Comparison of ENCODE assay signal across 15 cellular contexts in genomic region chr11:12744831-12745502, GRCh38.
DNase-seq lines count a peak whose midpoint lies in the region; ATAC-seq and TF ChIP-seq lines count a peak whose summit lies in the region.
"Had no signal": no experiment of that assay in that cellular context is flagged by ENCODE, and none has a peak within 500 bp of the region (broad histone marks: within the 10 kb centered on the region; RNA-seq: fewer than 3 reads in every experiment).

No MANE protein-coding gene starts in this region.

- H3K36me3 Mint-ChIP-seq in chondrocyte (ENCODE audit: low read depth) = no peaks in the 10 kb centered on the region
- no peaks in the 10 kb centered on the region for H3K36me3 Mint-ChIP-seq in activated T-cell treated with anti-CD3 and anti-CD28 coated beads, Interleukin-2, amount 50 U/mL, for 24 hours (ENCODE audit: low read depth)

- H3K9me3 ChIP-seq in mesodermal cell (ENCODE audit: control insufficient read depth, low read length) = no peaks in the 10 kb centered on the region

- WGBS in mesodermal cell (ENCODE audit: insufficient coverage in 2 of 2), 2 experiments = 64 to 74% methylated on average over 7 to 8 of the region's 10 CpGs

- H3K9me3 Mint-ChIP-seq in chondrocyte (ENCODE audit: low read depth) = no peaks in the 10 kb centered on the region
- H3K9me3 Mint-ChIP-seq in activated T-cell treated with anti-CD3 and anti-CD28 coated beads, Interleukin-2, amount 50 U/mL, for 24 hours = peaks cover 4% of the 10 kb centered on the region
- H3K9me3 Mint-ChIP-seq: neural crest cell; stimulated activated naive CD8-positive, alpha-beta T cell treated with anti-CD3 and anti-CD28 coated beads, Interleukin-15, Interleukin-2, amounts not matched to agents 100 ng/mL and 50 ng/mL, for 24 hours had no signal

- H3K27ac ChIP-seq in mesodermal cell (ENCODE audit: low read depth, low read length, severe bottlenecking) = peak overlapping the region; percentile 24
- H3K27ac ChIP-seq: HL-60 had no signal

- peaks cover 35% of the 10 kb centered on the region for H3K4me1 ChIP-seq in mesodermal cell (ENCODE audit: control insufficient read depth, insufficient read depth, low read length, poor library complexity, severe bottlenecking)

- peak; percentile 87 for ATAC-seq in Right ventricle myocardium inferior

- intact Hi-C loops in Right ventricle myocardium inferior (cut with DNase I) (loop anchor here (2.0 to 10.0 kb wide), 3 partner anchors 53 to 150 kb away; partner anchors contain the start of gene TEAD1), cardiac septum (cut with DNase I) (loop anchor here (10.0 kb wide), 1 partner anchor 50 kb away; no protein-coding TSS in a partner anchor)

- DNase-seq in Right ventricle myocardium inferior (ENCODE audit: missing footprints) = no peak
- no peak for DNase-seq in cardiac septum (ENCODE audit: low spot score)
- DNase-seq in chondrocyte (ENCODE audit: low spot score) = no peak
- DNase-seq in activated T-cell treated with anti-CD3 and anti-CD28 coated beads, Interleukin-2, amount 50 U/mL, for 24 hours = no peak
- DNase-seq in SIG-M5 treated with dmso at 0.1 percent for 504 hours (lab: John Stamatoyannopoulos, UW; ENCODE audit: unreplicated experiment) = no peak
- no peak for DNase-seq in NCI-H510A (lab: John Stamatoyannopoulos, UW)
- no peak for DNase-seq in NCI-H2081 treated with DMSO at 0.1 percent for 48 hours (lab: John Stamatoyannopoulos, UW)
- DNase-seq: activated T-cell treated with anti-CD3 and anti-CD28 coated beads for 4 hours; DMS153; erythroblast; stimulated activated CD4-positive, alpha-beta T cell treated with anti-CD3 and anti-CD28 coated beads, Interleukin-2, amount 100 ng/mL, for 48 hours had no signal

- no peak for TF ChIP-seq CTCF in chondrocyte (IDR thresholded peaks at IDR 0.05)

- no peak overlapping the region for H3K4me3 Mint-ChIP-seq in chondrocyte (ENCODE audit: unreplicated experiment)
- H3K4me3 Mint-ChIP-seq in activated T-cell treated with anti-CD3 and anti-CD28 coated beads, Interleukin-2, amount 50 U/mL, for 24 hours = no peak overlapping the region
- H3K4me3 Mint-ChIP-seq: neural crest cell; stimulated activated naive CD8-positive, alpha-beta T cell treated with anti-CD3 and anti-CD28 coated beads, Interleukin-15, Interleukin-2, amounts not matched to agents 100 ng/mL and 50 ng/mL, for 24 hours had no signal

- no peak overlapping the region for H3K4me3 ChIP-seq in mesodermal cell (ENCODE audit: extremely low read depth, insufficient read depth, low read length, poor library complexity, severe bottlenecking)

- H3K4me1 Mint-ChIP-seq in chondrocyte (ENCODE audit: low read depth) = peaks cover 48% of the 10 kb centered on the region
- no peaks in the 10 kb centered on the region for H3K4me1 Mint-ChIP-seq in activated T-cell treated with anti-CD3 and anti-CD28 coated beads, Interleukin-2, amount 50 U/mL, for 24 hours (ENCODE audit: low read depth)

- H3K27ac Mint-ChIP-seq in chondrocyte (ENCODE audit: unreplicated experiment) = peak overlapping the region; percentile 43
- no peak overlapping the region for H3K27ac Mint-ChIP-seq in activated T-cell treated with anti-CD3 and anti-CD28 coated beads, Interleukin-2, amount 50 U/mL, for 24 hours
- H3K27ac Mint-ChIP-seq: stimulated activated naive CD8-positive, alpha-beta T cell treated with anti-CD3 and anti-CD28 coated beads, Interleukin-15, Interleukin-2, amounts not matched to agents 100 ng/mL and 50 ng/mL, for 24 hours had no signal

- peaks cover 9% of the 10 kb centered on the region for H3K36me3 ChIP-seq in mesodermal cell (ENCODE audit: control insufficient read depth, insufficient read depth, low read length)

- no peaks in the 10 kb centered on the region for H3K27me3 Mint-ChIP-seq in chondrocyte (ENCODE audit: low read depth)
- H3K27me3 Mint-ChIP-seq in activated T-cell treated with anti-CD3 and anti-CD28 coated beads, Interleukin-2, amount 50 U/mL, for 24 hours = peaks cover 26% of the 10 kb centered on the region
